In the genomic region with DNA sequence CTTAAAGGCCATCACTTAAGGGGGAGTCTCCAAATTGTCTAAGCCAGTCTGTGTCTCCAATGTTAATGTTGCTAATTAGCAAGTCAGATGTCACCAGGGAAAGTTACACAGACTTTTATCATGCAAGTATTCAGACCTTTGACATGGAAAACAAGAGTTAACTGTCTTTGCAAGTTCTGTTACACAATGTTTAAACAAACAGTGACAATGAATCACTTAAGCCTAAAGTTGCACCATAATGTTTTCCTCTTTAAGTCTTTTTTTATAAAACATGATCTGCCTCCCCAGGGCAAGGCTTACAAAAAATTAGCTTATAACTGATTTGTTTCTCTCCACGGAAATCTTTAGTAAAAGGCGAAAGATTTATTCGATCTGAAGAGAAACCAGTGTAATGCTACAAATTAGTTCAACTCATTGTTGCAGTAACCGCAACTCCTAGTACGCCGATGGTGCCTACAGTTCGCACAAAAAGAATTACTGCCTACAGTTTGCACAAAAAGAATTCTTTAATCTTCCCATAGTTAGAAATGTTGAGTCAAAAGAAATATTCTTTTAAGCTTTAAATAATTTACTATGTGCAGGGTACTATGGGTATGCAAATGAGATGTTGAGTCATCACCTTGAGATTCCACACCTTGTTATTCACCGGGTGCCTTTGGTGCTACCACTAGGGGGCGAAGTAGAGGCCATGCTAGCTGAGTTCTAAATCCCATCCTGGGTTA, we compare ENCODE assay signal across 8 cellular contexts. TPM values are rescaled to one million over a fixed set of nuclear protein-coding genes. Genes with fewer than 3 reads are reported as not detected.
DNase-seq lines count a peak whose midpoint lies in the region; ATAC-seq, FAIRE-seq and TF ChIP-seq lines count a peak whose summit lies in the region.

No MANE protein-coding gene starts in this region.

- peak; percentile 70 for ATAC-seq in HG02623 (IDR thresholded peaks at IDR 0.05; ENCODE audit: unreplicated experiment)

- H3K4me1 Mint-ChIP-seq in chondrocyte (ENCODE audit: low read depth): peaks cover 30% of the 10 kb centered on the region

- no peaks in the 10 kb centered on the region for H3K36me3 Mint-ChIP-seq in chondrocyte (ENCODE audit: low read depth)

- no peak overlapping the region for H3K4me3 Mint-ChIP-seq in chondrocyte (ENCODE audit: unreplicated experiment)

- FAIRE-seq in GM12891 (lab: Jason Lieb, UNC): peak; percentile 87

- H3K27ac ChIP-seq in VCaP: no peak overlapping the region

- DNase-seq in 8988T (peak; percentile 23), GM12891 (ENCODE audit: insufficient read length, low spot score) (peak; percentile 47), NB4 (ENCODE audit: low read depth) (peak; percentile 91), chondrocyte (ENCODE audit: low spot score) (no peak), lung microvascular endothelial cell (ENCODE audit: low read depth in 2 of 2) (peak; percentile 29 to 68)
- peak; percentile 30 to 41 for DNase-seq in stimulated activated CD8-positive, alpha-beta memory T cell treated with anti-CD3 and anti-CD28 coated beads, Interleukin-7, amount 100 ng/mL, for 4 hours (ENCODE audit: low read depth in 2 of 2)

- peak overlapping the region; percentile 52 for H3K27ac Mint-ChIP-seq in chondrocyte (ENCODE audit: unreplicated experiment)

- H3K27me3 Mint-ChIP-seq in chondrocyte (ENCODE audit: low read depth): no peaks in the 10 kb centered on the region

- peak; percentile 96 for TF ChIP-seq CTCF in NB4 (IDR thresholded peaks at IDR 0.05; ENCODE audit: low read depth, low read length)
- peak; percentile 25; the same call in 1 of the 2 replicates for TF ChIP-seq CTCF in VCaP (conservative IDR thresholded peaks at IDR 0.05)
- TF ChIP-seq CTCF in chondrocyte (IDR thresholded peaks at IDR 0.05): peak; percentile 80

- TF ChIP-seq POLR2A in GM12891 (IDR thresholded peaks at IDR 0.05; ENCODE audit: low read depth, low read length) (peak; percentile 100), NB4 (IDR thresholded peaks at IDR 0.05; ENCODE audit: extremely low read depth, insufficient read length) (peak; percentile 86)

- no peaks in the 10 kb centered on the region for H3K9me3 Mint-ChIP-seq in chondrocyte (ENCODE audit: low read depth)

- no peak overlapping the region for H3K4me3 ChIP-seq in NB4 (ENCODE audit: low read depth, low read length)

TF ChIP-seq in GM12891, 5 proteins besides CTCF, POLR2A, EP300 and RAD21:
- TF ChIP-seq SPI1 (IDR thresholded peaks at IDR 0.05; ENCODE audit: low read depth, low read length): no peak
- TF ChIP-seq TAF1 (IDR thresholded peaks at IDR 0.05; ENCODE audit: low read depth, low read length): peak; percentile 34; the same call in 1 of the 2 replicates
- peak; percentile 100 for TF ChIP-seq POLR2AphosphoS5 (IDR thresholded peaks at IDR 0.05; ENCODE audit: low read depth, low read length)
- peak; percentile 96 for TF ChIP-seq POU2F2 (IDR thresholded peaks at IDR 0.05; ENCODE audit: low read depth, low read length)
- no peak for TF ChIP-seq PAX5 (IDR thresholded peaks at IDR 0.05; ENCODE audit: insufficient read depth, low read length, severe bottlenecking)

RNA-seq across cellular contexts. Expression of gene HHAT, which starts 45.3 kb away (rescaled TPM):
- 1.7 TPM for polyA plus RNA-seq in GM12891 (2012; ENCODE audit: low read depth, missing spikeins)
- total RNA-seq in chondrocyte (6.1 to 7.9 TPM (median 6.4 TPM) in 3 replicates), lung microvascular endothelial cell (0.65 and 1.2 TPM in 2 replicates)

Comparison
In these comparisons a context has a peak if more than half of its experiments do, and no peak if none do; other contexts are left out.
1. CTCF ChIP-seq: peak in every context shown above with its lines; median percentile 96 in NB4; 80 in chondrocyte; 25 in VCaP.